ENCODE assay signal across 14 cellular contexts in genomic region chr7:111094387-111094786, GRCh38. TPM values are rescaled to one million over a fixed set of nuclear protein-coding genes. Genes with fewer than 3 reads are reported as not detected.
DNase-seq lines count a peak whose midpoint lies in the region; TF ChIP-seq lines count a peak whose summit lies in the region.
"Had no signal": no experiment of that assay in that cellular context is flagged by ENCODE, and none has a peak within 500 bp of the region (broad histone marks: within the 10 kb centered on the region; RNA-seq: fewer than 3 reads in every experiment).

No MANE protein-coding gene starts in this region.

- H3K27ac ChIP-seq in KMS-11 (no peak overlapping the region), endodermal cell (ENCODE audit: low read depth, low read length) (no peak overlapping the region)
- H3K27ac ChIP-seq: sigmoid colon, vagina had no signal

- no peaks in the 10 kb centered on the region for H3K9me3 Mint-ChIP-seq in T-helper 2 cell treated with Interferon-gamma antibody and Interleukin-4, amounts not matched to agents 5 μg/mL and 100 μg/mL, for 36 hours
- no peaks in the 10 kb centered on the region for H3K9me3 Mint-ChIP-seq in brain
- no peaks in the 10 kb centered on the region for H3K9me3 Mint-ChIP-seq in endodermal cell

- H3K4me1 ChIP-seq in KMS-11 (ENCODE audit: low read depth, poor library complexity, severe bottlenecking), result peaks cover 58% of the 10 kb centered on the region
- H3K4me1 ChIP-seq in endodermal cell (ENCODE audit: control insufficient read depth, insufficient read depth, low read length), result peaks cover 15% of the 10 kb centered on the region

- peaks cover 41% of the 10 kb centered on the region for H3K4me1 Mint-ChIP-seq in T-helper 2 cell treated with Interferon-gamma antibody and Interleukin-4, amounts not matched to agents 5 μg/mL and 100 μg/mL, for 36 hours (ENCODE audit: low read depth)
- H3K4me1 Mint-ChIP-seq in brain (peaks cover 86% of the 10 kb centered on the region), endodermal cell (peaks cover 68% of the 10 kb centered on the region)

- H3K27me3 ChIP-seq in KMS-11 (ENCODE audit: insufficient read depth, low read depth) (no peaks in the 10 kb centered on the region), endodermal cell (ENCODE audit: control insufficient read depth, insufficient read depth, low read length, poor library complexity, severe bottlenecking) (no peaks in the 10 kb centered on the region)
- H3K27me3 ChIP-seq: sigmoid colon, vagina had no signal

- no peaks in the 10 kb centered on the region for H3K9me3 ChIP-seq in endodermal cell (ENCODE audit: control insufficient read depth, low read length)
- H3K9me3 ChIP-seq: sigmoid colon, vagina had no signal

- H3K27me3 Mint-ChIP-seq in T-helper 2 cell treated with Interferon-gamma antibody and Interleukin-4, amounts not matched to agents 5 μg/mL and 100 μg/mL, for 36 hours (ENCODE audit: low read depth), result no peaks in the 10 kb centered on the region
- H3K27me3 Mint-ChIP-seq in brain (peaks cover 12% of the 10 kb centered on the region), endodermal cell (ENCODE audit: insufficient read depth) (no peaks in the 10 kb centered on the region)

- no peak for TF ChIP-seq CTCF in KMS-11 (conservative IDR thresholded peaks at IDR 0.05; ENCODE audit: low read depth, low read length)
- no peak for TF ChIP-seq CTCF in brain (conservative IDR thresholded peaks at IDR 0.05)
- no peak for TF ChIP-seq CTCF in endodermal cell (conservative IDR thresholded peaks at IDR 0.05)

- peaks cover 74% of the 10 kb centered on the region for H3K36me3 Mint-ChIP-seq in T-helper 2 cell treated with Interferon-gamma antibody and Interleukin-4, amounts not matched to agents 5 μg/mL and 100 μg/mL, for 36 hours (ENCODE audit: low read depth)
- H3K36me3 Mint-ChIP-seq in brain (peaks cover 9% of the 10 kb centered on the region), endodermal cell (ENCODE audit: low read depth) (no peaks in the 10 kb centered on the region)

- H3K4me3 Mint-ChIP-seq in T-helper 2 cell treated with Interferon-gamma antibody and Interleukin-4, amounts not matched to agents 5 μg/mL and 100 μg/mL, for 36 hours, result peak overlapping the region; percentile 100
- H3K4me3 Mint-ChIP-seq in brain, result peak overlapping the region; percentile 87 to 98 (median 92)
- H3K4me3 Mint-ChIP-seq in endodermal cell, result no peak overlapping the region

- no peaks in the 10 kb centered on the region for H3K36me3 ChIP-seq in KMS-11 (ENCODE audit: insufficient read depth)
- no peaks in the 10 kb centered on the region for H3K36me3 ChIP-seq in endodermal cell (ENCODE audit: control insufficient read depth, insufficient read depth, low read length)
- H3K36me3 ChIP-seq: sigmoid colon, vagina had no signal

- H3K4me2 ChIP-seq in KMS-11, result peak overlapping the region; percentile 72; the same call in 1 of the 2 replicates

- no peaks in the 10 kb centered on the region for H4K20me1 ChIP-seq in KMS-11 (ENCODE audit: insufficient read depth)

- H3K9ac ChIP-seq in KMS-11 (no peak overlapping the region), endodermal cell (ENCODE audit: extremely low read depth, low read length, poor library complexity, severe bottlenecking) (no peak overlapping the region)

- no peak overlapping the region for H2AFZ ChIP-seq in KMS-11 (ENCODE audit: low read depth)

- H3K27ac Mint-ChIP-seq in T-helper 2 cell treated with Interferon-gamma antibody and Interleukin-4, amounts not matched to agents 5 μg/mL and 100 μg/mL, for 36 hours, result peak overlapping the region; percentile 95
- H3K27ac Mint-ChIP-seq in brain, result peak overlapping the region; percentile 7 to 98 (median 94)
- no peak overlapping the region for H3K27ac Mint-ChIP-seq in endodermal cell

- H3K4me3 ChIP-seq in KMS-11 (IDR thresholded peaks at IDR 0.05; ENCODE audit: insufficient read depth, low read depth, low read length) (no peak overlapping the region), endodermal cell (ENCODE audit: low read length) (no peak overlapping the region)
- H3K4me3 ChIP-seq: sigmoid colon, vagina had no signal

- no peak for DNase-seq in T-helper 2 cell treated with Interferon-gamma antibody and Interleukin-4, amounts not matched to agents 5 μg/mL and 100 μg/mL, for 36 hours (ENCODE audit: low spot score)
- DNase-seq in T-helper 2 cell (no peak), retina (peak; percentile 14), endodermal cell (no peak)
- no peak for DNase-seq in stimulated activated CD4-positive, alpha-beta T cell treated with anti-CD3 and anti-CD28 coated beads, Interleukin-1b, Interleukin-23, amount 100 ng/mL, for 48 hours
- DNase-seq in activated CD4-positive, CD25-positive, alpha-beta regulatory T cell treated with anti-CD3 and anti-CD28 coated beads, Interleukin-2, amount 50 U/mL, for 72 hours, result no peak
- DNase-seq: effector CD4-positive, alpha-beta T cell; NCI-H2029; SHP77; sigmoid colon; stimulated activated CD4-positive, alpha-beta T cell treated with anti-CD3 and anti-CD28 coated beads, Interleukin-4, amount 100 ng/mL, for 24 hours had no signal

- WGBS in endodermal cell (ENCODE audit: insufficient coverage in 1 of 2, insufficient read length in 1 of 2), 2 experiments, result no CpG with 5 or more reads among the region's 1 CpG

- no peaks in the 10 kb centered on the region for H3K79me2 ChIP-seq in KMS-11 (ENCODE audit: insufficient read depth, low read depth)

RNA-seq across cellular contexts. Expression of gene LRRN3, which starts 3.5 kb away (rescaled TPM):
- 7.2 TPM for polyA plus RNA-seq in brain (ENCODE audit: insufficient read depth, low read depth, low replicate concordance)
- total RNA-seq in endodermal cell, result 1 to 10 TPM in 1 of 2 donors, not detected in 1; 1.3 TPM
- 45.1 TPM for polyA plus RNA-seq in endodermal cell (2013, experiment 1 of 2)
- 44.2 TPM for polyA plus RNA-seq in endodermal cell (2013, experiment 2 of 2)
